ENCODE assay signal across 8 cellular contexts in genomic region chrX:119468186-119468929, GRCh38. TPM values are rescaled to one million over a fixed set of nuclear protein-coding genes. Genes with fewer than 3 reads are reported as not detected.
DNase-seq lines count a peak whose midpoint lies in the region; ATAC-seq, FAIRE-seq and TF ChIP-seq lines count a peak whose summit lies in the region.

Gene SLC25A5 (plus strand): TSS chrX:119468444. CDS start chrX:119468516, 72 bp downstream.

- peak within 1 kb of the TSS; percentile 87 for H3K4me3 Mint-ChIP-seq in astrocyte (ENCODE audit: unreplicated experiment)

- no peaks in the 10 kb centered on the region for H3K9me3 Mint-ChIP-seq in astrocyte (ENCODE audit: unreplicated experiment)

- peak; percentile 41 for ATAC-seq in GM18499 (IDR thresholded peaks at IDR 0.05; ENCODE audit: insufficient read depth, unreplicated experiment)
- ATAC-seq in HG02870 (IDR thresholded peaks at IDR 0.05; ENCODE audit: unreplicated experiment): peak; percentile 80

- peak; percentile 76 for DNase-seq in NCI-H1694 treated with DMSO at 0.1 percent for 48 hours (lab: John Stamatoyannopoulos, UW)
- DNase-seq in T-helper 22 cell (ENCODE audit: low read depth): peak; percentile 70
- peak; percentile 51 for DNase-seq in astrocyte (ENCODE audit: low read depth)
- DNase-seq in hepatic stellate cell (ENCODE audit: low spot score): peak; percentile 70
- DNase-seq in retinal pigment epithelial cell (ENCODE audit: low read depth): no peak
- DNase-seq in OCI-M2 (lab: John Stamatoyannopoulos, UW; ENCODE audit: unreplicated experiment): no peak

- peaks cover 13% of the 10 kb centered on the region for H3K79me2 ChIP-seq in astrocyte (ENCODE audit: insufficient read depth, low read length)

- no peak for FAIRE-seq in astrocyte (lab: Jason Lieb, UNC)

- H3K9ac ChIP-seq in astrocyte (ENCODE audit: low read length): peak within 1 kb of the TSS; percentile 90

- no peaks in the 10 kb centered on the region for H3K9me3 ChIP-seq in astrocyte (ENCODE audit: insufficient read depth, low read depth, low read length)

- H3K27ac ChIP-seq in astrocyte (ENCODE audit: low read depth, low read length): peak within 1 kb of the TSS; percentile 73

- peaks cover 6% of the 10 kb centered on the region for H3K36me3 ChIP-seq in astrocyte (ENCODE audit: insufficient read depth, low read length)

- peaks cover 3% of the 10 kb centered on the region for H3K36me3 Mint-ChIP-seq in astrocyte (ENCODE audit: low read depth, unreplicated experiment)

- H3K4me2 ChIP-seq in astrocyte (ENCODE audit: low read length): peak within 1 kb of the TSS; percentile 92

- peaks cover 13% of the 10 kb centered on the region for H4K20me1 ChIP-seq in astrocyte (ENCODE audit: insufficient read depth, low read length)

- H3K27ac Mint-ChIP-seq in astrocyte (ENCODE audit: unreplicated experiment): peak within 1 kb of the TSS; percentile 26

- H3K27me3 ChIP-seq in astrocyte (ENCODE audit: insufficient read depth, low read length): no peaks in the 10 kb centered on the region

- H3K4me1 ChIP-seq in astrocyte (ENCODE audit: insufficient read depth, low read length): no peaks in the 10 kb centered on the region

- no peaks in the 10 kb centered on the region for H3K4me1 Mint-ChIP-seq in astrocyte (ENCODE audit: low read depth, unreplicated experiment)

- H3K4me3 ChIP-seq in astrocyte (ENCODE audit: insufficient read depth, low read depth, low read length) (peak within 1 kb of the TSS; percentile 73), retinal pigment epithelial cell (ENCODE audit: low read length) (peak within 1 kb of the TSS; percentile 76)

- peak within 1 kb of the TSS; percentile 75 for H2AFZ ChIP-seq in astrocyte (ENCODE audit: low read depth, low read length)

- H3K27me3 Mint-ChIP-seq in astrocyte (ENCODE audit: low read depth, unreplicated experiment): no peaks in the 10 kb centered on the region

- TF ChIP-seq CTCF in astrocyte (IDR thresholded peaks at IDR 0.05; ENCODE audit: insufficient read depth, low read depth, low read length) (no peak), retinal pigment epithelial cell (conservative IDR thresholded peaks at IDR 0.05; ENCODE audit: low read depth, low read length) (no peak)

RNA-seq across cellular contexts. Expression of gene SLC25A5, which starts in this region (rescaled TPM):
- total RNA-seq in astrocyte: 171 and 176 TPM in 2 replicates

Comparison
In these comparisons a context has a peak if more than half of its experiments do, and no peak if none do; other contexts are left out.
1. DNase-seq: peak in NCI-H1694 treated with DMSO at 0.1 percent for 48 hours (single experiment), T-helper 22 cell (single experiment), astrocyte (single experiment) and hepatic stellate cell (single experiment); none in retinal pigment epithelial cell (single experiment) and OCI-M2 (single experiment).